ENCODE assay signal across 7 cellular contexts in the genomic region with DNA sequence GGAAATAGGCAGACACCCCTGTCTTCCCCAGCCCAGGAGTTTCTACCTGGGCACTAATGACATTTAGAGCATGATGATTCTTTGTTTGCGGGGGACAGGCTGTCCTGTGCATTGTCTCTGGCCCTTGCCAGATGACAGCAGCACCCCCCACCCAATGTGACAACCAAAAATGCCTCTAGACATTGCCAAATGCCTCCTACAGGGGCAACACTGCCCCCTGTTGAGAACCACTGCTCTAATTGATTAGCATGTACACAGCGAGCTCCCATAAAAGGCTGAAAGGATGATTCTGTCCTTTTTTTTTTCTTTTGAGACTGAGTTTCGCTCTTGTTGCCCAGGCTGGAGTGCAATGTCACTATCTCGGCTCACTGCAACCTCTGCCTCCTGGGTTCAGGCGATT. TPM values are rescaled to one million over a fixed set of nuclear protein-coding genes. Genes with fewer than 3 reads are reported as not detected.
DNase-seq lines count a peak whose midpoint lies in the region; FAIRE-seq and TF ChIP-seq lines count a peak whose summit lies in the region.

No MANE protein-coding gene starts in this region.

- TF ChIP-seq CTCF in GM06990 (IDR thresholded peaks at IDR 0.05; ENCODE audit: insufficient read depth, low read length, poor library complexity, severe bottlenecking) (peak; percentile 44), NB4 (IDR thresholded peaks at IDR 0.05; ENCODE audit: low read depth, low read length) (peak; percentile 84), bronchial epithelial cell (IDR thresholded peaks at IDR 0.05; ENCODE audit: insufficient read depth, low read length, severe bottlenecking) (peak; percentile 11), spleen (IDR thresholded peaks at IDR 0.05 in 8 of 11, conservative IDR thresholded peaks at IDR 0.05 in 3 of 11) (peak in 8 of 11 experiments; percentile 12 to 46 (median 35))

- TF ChIP-seq POLR2A in NB4 (IDR thresholded peaks at IDR 0.05; ENCODE audit: extremely low read depth, insufficient read length) (no peak), spleen (IDR thresholded peaks at IDR 0.05) (no peak)

- H3K27ac ChIP-seq in spleen: peak overlapping the region in 3 of 8 donors; percentile 14 to 31 (median 19)

- intact Hi-C loops in spleen (cut with DNase I; ENCODE audit: low total_unique reads): loop anchor here (10.0 kb wide), 3 partner anchors 335 to 615 kb away; a partner anchor contains a TSS

- 88 to 90% (median 88%) methylated on average over 5 of the region's 5 CpGs for WGBS in spleen, 5 donors

- no peak for FAIRE-seq in bronchial epithelial cell (lab: Jason Lieb, UNC)

- H3K4me1 ChIP-seq in spleen: peaks cover 0 to 40% (median 6%) of the 10 kb centered on the region in 6 donors

- H3K27me3 ChIP-seq in GM06990 (replicated peaks; ENCODE audit: control insufficient read depth, insufficient read depth, low read length): peaks cover 2% of the 10 kb centered on the region; the same call in 1 of the 2 replicates
- H3K27me3 ChIP-seq in bronchial epithelial cell (ENCODE audit: control insufficient read depth, insufficient read depth, low read length): peaks cover 2% of the 10 kb centered on the region
- H3K27me3 ChIP-seq in spleen (replicated peaks in 1 of 7): no peaks in the 10 kb centered on the region

- DNase-seq in GM06990 (ENCODE audit: extremely low read depth, insufficient read length) (no peak), NB4 (ENCODE audit: low read depth) (peak; percentile 91), bronchial epithelial cell (ENCODE audit: low read depth) (no peak), spleen (no peak), NCI-H2081 (lab: John Stamatoyannopoulos, UW) (no peak), NCI-H1417 (lab: John Stamatoyannopoulos, UW) (no peak), cerebellar nuclear complex (lab: John Stamatoyannopoulos, UW) (no peak)

- H3K4me3 ChIP-seq in GM06990 (replicated peaks; ENCODE audit: low read depth, low read length) (no peak overlapping the region), NB4 (ENCODE audit: low read depth, low read length) (no peak overlapping the region), bronchial epithelial cell (ENCODE audit: low read depth, low read length) (no peak overlapping the region), spleen (no peak overlapping the region)

- H3K36me3 ChIP-seq in GM06990 (ENCODE audit: control insufficient read depth, insufficient read depth, low read length): no peaks in the 10 kb centered on the region
- H3K36me3 ChIP-seq in bronchial epithelial cell (ENCODE audit: control insufficient read depth, insufficient read depth, low read length): no peaks in the 10 kb centered on the region
- H3K36me3 ChIP-seq in spleen: no peaks in the 10 kb centered on the region

- H3K9me3 ChIP-seq in spleen: no peaks in the 10 kb centered on the region

RNA-seq across cellular contexts. Expression of a gene that starts 50.5 kb away (rescaled TPM):
- total RNA-seq in bronchial epithelial cell: 0.79 and 1.8 TPM in 2 replicates
- 1 to 10 TPM; 1.4 to 3.0 (median 2.1) TPM for total RNA-seq in spleen
- 1 to 10 TPM in 2 of 3 donors, under 1 TPM in 1; 0.86 to 1.4 (median 1.2) TPM for polyA plus RNA-seq in spleen

Comparison
In these comparisons a context has a peak if more than half of its experiments do, and no peak if none do; other contexts are left out.
1. CTCF ChIP-seq: peak in every context shown above with its lines; median percentile 84 in NB4; 44 in GM06990; 35 in spleen; 11 in bronchial epithelial cell.